13 cellular contexts compared by ENCODE assay signal in genomic region chr6:56245903-56246351, GRCh38. TPM values are rescaled to one million over a fixed set of nuclear protein-coding genes. Genes with fewer than 3 reads are reported as not detected.
A peak's percentile ranks its signal among the peaks of the same experiment; 100 is the strongest.
DNase-seq lines count a peak whose midpoint lies in the region; ATAC-seq and TF ChIP-seq lines count a peak whose summit lies in the region.
"Had no signal": no experiment of that assay in that cellular context is flagged by ENCODE, and none has a peak within 500 bp of the region (broad histone marks: within the 10 kb centered on the region; RNA-seq: fewer than 3 reads in every experiment).

No MANE protein-coding gene starts in this region.

- peak; percentile 60 for ATAC-seq in sciatic nerve

- H3K9ac ChIP-seq in SK-N-MC (ENCODE audit: insufficient read length), result no peak overlapping the region

- H3K27ac ChIP-seq in SK-N-MC, result peak overlapping the region; percentile 77; the same call in 1 of the 2 replicates

- no peak for TF ChIP-seq CTCF in AG09319 (IDR thresholded peaks at IDR 0.05; ENCODE audit: low read depth, low read length)
- TF ChIP-seq CTCF in fibroblast of villous mesenchyme (IDR thresholded peaks at IDR 0.05; ENCODE audit: insufficient read depth, low read depth, low read length), result no peak

- intact Hi-C loops in sciatic nerve (cut with DNase I), result no loop called here

- H3K9me3 ChIP-seq in SK-N-MC (ENCODE audit: low read depth, low read length), result no peaks in the 10 kb centered on the region
- H3K9me3 ChIP-seq: left lung had no signal

- H3K4me3 ChIP-seq in SK-N-MC, result no peak overlapping the region
- no peak overlapping the region for H3K4me3 ChIP-seq in fibroblast of villous mesenchyme (ENCODE audit: low read depth, low read length)

- no peaks in the 10 kb centered on the region for H3K36me3 ChIP-seq in SK-N-MC (ENCODE audit: insufficient read depth, low read length)
- H3K36me3 ChIP-seq: left lung had no signal

- peak; percentile 56 for DNase-seq in AG09319 (ENCODE audit: extremely low read depth, low read depth)
- DNase-seq in SK-N-MC (ENCODE audit: low read depth, low spot score), result no peak
- peak; percentile 23 for DNase-seq in fibroblast of villous mesenchyme (ENCODE audit: low read depth)
- no peak for DNase-seq in sciatic nerve (ENCODE audit: low spot score)
- no peak for DNase-seq in UCSD-AML1 (lab: John Stamatoyannopoulos, UW; ENCODE audit: unreplicated experiment)
- no peak for DNase-seq in NCI-H187 (lab: John Stamatoyannopoulos, UW)
- no peak for DNase-seq in Ammon's horn (ENCODE audit: low spot score)
- no peak for DNase-seq in HT-29 (ENCODE audit: low spot score)
- DNase-seq: activated naive CD4-positive, alpha-beta T cell treated with anti-CD3 and anti-CD28 coated beads for 36 hours; left lung; NCI-H510A; nucleus accumbens; stimulated activated CD8-positive, alpha-beta memory T cell treated with anti-CD3 and anti-CD28 coated beads, Interleukin-4, amount 100 ng/mL, for 48 hours had no signal

RNA-seq across cellular contexts. Expression of gene COL21A1, which starts 1.5 kb away (rescaled TPM):
- total RNA-seq in fibroblast of villous mesenchyme, result under 0.01 and 0.64 TPM in 2 replicates
- total RNA-seq in sciatic nerve, result 31.4 TPM
- 0.18 TPM in 1 of 2 replicates, not detected in the other for total RNA-seq in HT-29 (2014; rRNA removed; shearing (Covaris generic))
- total RNA-seq: activated naive CD4-positive, alpha-beta T cell treated with anti-CD3 and anti-CD28 coated beads for 36 hours had no signal

Comparison
In these comparisons a context has a peak if more than half of its experiments do, and no peak if none do; other contexts are left out.
1. DNase-seq: peak in AG09319 (single experiment) and fibroblast of villous mesenchyme (single experiment); none in SK-N-MC (single experiment), sciatic nerve (single experiment), UCSD-AML1 (single experiment), NCI-H187 (0 of 2), Ammon's horn (single experiment) and HT-29 (single experiment).
2. RNA of gene COL21A1, which starts 1.5 kb away (total RNA-seq): 31.4 TPM in sciatic nerve (single experiment); under 0.01 to 0.64 TPM in fibroblast of villous mesenchyme and 0.18 TPM in HT-29; every median in the first group is over 10 times any median in the second.